3 cellular contexts compared by ENCODE assay signal in genomic region chr5:28708472-28708871, GRCh38.
TF ChIP-seq lines count a peak whose summit lies in the region.

No MANE protein-coding gene starts in this region.

TF ChIP-seq in A549, 52 proteins besides CTCF, POLR2A, EP300 and RAD21 (continued from another document):
- TF ChIP-seq E2F6 (IDR thresholded peaks at IDR 0.05; ENCODE audit: borderline replicate concordance, low read depth) (no peak), MAFK (IDR thresholded peaks at IDR 0.05; ENCODE audit: partially characterized antibody) (peak; percentile 70), SMC3 (IDR thresholded peaks at IDR 0.05) (no peak)

TF ChIP-seq in IMR-90, 13 proteins besides CTCF, POLR2A, EP300 and RAD21:
- TF ChIP-seq USF2 (IDR thresholded peaks at IDR 0.05; ENCODE audit: low read depth, low read length) (no peak), MAFK (IDR thresholded peaks at IDR 0.05; ENCODE audit: low read depth, low read length) (peak; percentile 42), ELK1 (IDR thresholded peaks at IDR 0.05; ENCODE audit: borderline replicate concordance, low read depth, low read length) (no peak)

TF ChIP-seq in K562, 482 proteins besides CTCF, POLR2A, EP300 and RAD21:
- TF ChIP-seq CLOCK (CRISPR knock-in tag; IDR thresholded peaks at IDR 0.05; ENCODE audit: borderline replicate concordance) (no peak), CSDE1 (IDR thresholded peaks at IDR 0.05) (no peak), ZNF124 (CRISPR knock-in tag; IDR thresholded peaks at IDR 0.05) (no peak), ZNF316 (IDR thresholded peaks at IDR 0.05) (peak; percentile 66), ZBTB12 (CRISPR knock-in tag; IDR thresholded peaks at IDR 0.05) (no peak), MIER1 (IDR thresholded peaks at IDR 0.05; ENCODE audit: low read depth) (no peak), ZNF518B (CRISPR knock-in tag; IDR thresholded peaks at IDR 0.05) (no peak), FOXM1 (IDR thresholded peaks at IDR 0.05; ENCODE audit: low read depth) (no peak), FOXM1 (CRISPR knock-in tag; IDR thresholded peaks at IDR 0.05; ENCODE audit: low read depth) (no peak), BHLHE40 (IDR thresholded peaks at IDR 0.05; ENCODE audit: low read length) (no peak), SREBF1 (IDR thresholded peaks at IDR 0.05; ENCODE audit: borderline replicate concordance, low read depth, low read length) (no peak), PHF8 (IDR thresholded peaks at IDR 0.05; ENCODE audit: borderline replicate concordance, low read length) (no peak), C11orf30 (IDR thresholded peaks at IDR 0.05; ENCODE audit: low read depth) (peak; percentile 11; the same call in 1 of the 2 replicates), ELF2 (CRISPR knock-in tag; IDR thresholded peaks at IDR 0.05) (no peak), PRMT5 (CRISPR knock-in tag; IDR thresholded peaks at IDR 0.05) (no peak), DEAF1 (CRISPR knock-in tag; IDR thresholded peaks at IDR 0.05) (no peak), MBD2 (IDR thresholded peaks at IDR 0.05; ENCODE audit: borderline replicate concordance, low read depth) (no peak)
